7 cellular contexts compared by ENCODE assay signal in the genomic region with DNA sequence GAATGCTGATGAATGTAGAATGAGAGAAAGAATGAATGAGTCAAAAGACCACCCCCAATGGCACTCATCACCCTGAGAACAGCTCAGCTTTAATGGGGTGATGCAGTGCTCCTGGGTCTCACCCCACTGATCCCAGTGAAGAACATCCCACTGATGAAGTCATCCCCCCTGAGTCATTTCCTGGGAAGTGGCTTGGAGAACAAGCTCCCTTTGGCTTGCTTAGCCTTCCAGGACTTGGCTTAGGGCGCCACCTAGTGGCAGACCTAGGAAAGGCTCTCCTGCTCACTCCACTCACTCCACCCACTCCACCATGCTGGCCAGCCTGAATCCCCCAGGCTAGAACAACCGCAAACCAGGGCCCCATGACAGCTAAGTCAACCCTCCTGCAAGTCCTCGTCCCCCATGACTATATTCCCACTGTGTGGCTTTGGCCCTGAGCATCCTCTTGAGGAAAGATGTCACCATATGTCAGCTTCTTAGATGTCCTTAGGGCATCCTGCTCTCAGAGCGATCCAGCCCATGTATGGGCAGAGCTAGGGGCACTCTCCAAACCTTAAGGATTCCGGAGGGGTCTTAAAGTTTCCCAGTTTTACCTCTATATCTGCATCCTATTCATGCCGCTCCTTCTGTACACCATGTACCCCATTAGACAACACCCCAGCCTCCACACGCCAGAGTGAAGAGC. TPM values are rescaled to one million over a fixed set of nuclear protein-coding genes. Genes with fewer than 3 reads are reported as not detected.
DNase-seq lines count a peak whose midpoint lies in the region; TF ChIP-seq lines count a peak whose summit lies in the region.

No MANE protein-coding gene starts in this region.

- 0 out of 2 replicates have a peak, but pooled peaks cover 5% of the 10 kb centered on the region for H3F3A ChIP-seq in Loucy (ENCODE audit: low read depth)
- no peaks in the 10 kb centered on the region for H3F3A ChIP-seq in neural progenitor cell (ENCODE audit: low read depth)

- no peak overlapping the region for H3K4me3 ChIP-seq in Loucy (ENCODE audit: low read length, poor library complexity, severe bottlenecking)
- H3K4me3 ChIP-seq in fibroblast of pulmonary artery (replicated peaks; ENCODE audit: low read depth, low read length) = no peak overlapping the region
- no peak overlapping the region for H3K4me3 ChIP-seq in neural progenitor cell
- H3K4me3 ChIP-seq in stomach = no peak overlapping the region

- peak overlapping the region; percentile 22 for H3K4me3 Mint-ChIP-seq in neural progenitor cell

- H3K27ac Mint-ChIP-seq in neural progenitor cell = no peak overlapping the region

- H3K4me1 ChIP-seq in Loucy (ENCODE audit: insufficient read depth, low read length, poor library complexity, severe bottlenecking) = peaks cover 60% of the 10 kb centered on the region
- no peaks in the 10 kb centered on the region for H3K4me1 ChIP-seq in neural progenitor cell
- H3K4me1 ChIP-seq in stomach = peaks cover 0 to 13% (median 6%) of the 10 kb centered on the region in 4 donors

- no peaks in the 10 kb centered on the region for H3K36me3 ChIP-seq in Loucy (ENCODE audit: insufficient read depth, low read length)
- H3K36me3 ChIP-seq in neural progenitor cell = no peaks in the 10 kb centered on the region
- H3K36me3 ChIP-seq in stomach = no peaks in the 10 kb centered on the region

- no peaks in the 10 kb centered on the region for H3K4me1 Mint-ChIP-seq in neural progenitor cell

- peaks cover 6% of the 10 kb centered on the region for H3K27me3 Mint-ChIP-seq in neural progenitor cell (ENCODE audit: insufficient read depth, low read depth)

- H2AFZ ChIP-seq in Loucy (ENCODE audit: low read length) = 0 out of 2 replicates have a peak overlapping the region, but pooled peaks have one; percentile 28
- H2AFZ ChIP-seq in neural progenitor cell (replicated peaks) = no peak overlapping the region

- TF ChIP-seq POLR2A in stomach (IDR thresholded peaks at IDR 0.05) = no peak

- H3K9ac ChIP-seq in Loucy (ENCODE audit: low read depth, low read length, poor library complexity, severe bottlenecking) = no peak overlapping the region
- no peak overlapping the region for H3K9ac ChIP-seq in neural progenitor cell

- H4K20me1 ChIP-seq in Loucy (ENCODE audit: insufficient read depth, low read length, poor library complexity, severe bottlenecking) (no peaks in the 10 kb centered on the region), neural progenitor cell (ENCODE audit: low read depth) (no peaks in the 10 kb centered on the region)

- H3K9me2 ChIP-seq in Loucy (replicated peaks; ENCODE audit: low read depth, low read length) = no peaks in the 10 kb centered on the region

- TF ChIP-seq EP300 in stomach (IDR thresholded peaks at IDR 0.05) = no peak

- no peaks in the 10 kb centered on the region for H3K27me3 ChIP-seq in Loucy (ENCODE audit: insufficient read depth, low read length, poor library complexity, severe bottlenecking)
- H3K27me3 ChIP-seq in neural progenitor cell = no peaks in the 10 kb centered on the region
- peaks cover 0 to 24% (median 0%) of the 10 kb centered on the region in 3 donors for H3K27me3 ChIP-seq in stomach

- H3K79me2 ChIP-seq in Loucy (ENCODE audit: insufficient read depth, low read length) (no peaks in the 10 kb centered on the region), neural progenitor cell (ENCODE audit: low read depth) (no peaks in the 10 kb centered on the region)

- intact Hi-C loops in stomach (cut with DNase I; ENCODE audit: low total_unique reads) = loop anchor here (5.0 to 10.0 kb wide), 2 partner anchors 100 to 108 kb away; no protein-coding TSS in a partner anchor

- H3K27ac ChIP-seq in neural progenitor cell (no peak overlapping the region), stomach (no peak overlapping the region)

- H3K4me2 ChIP-seq in Loucy (ENCODE audit: low read depth, low read length, poor library complexity, severe bottlenecking) (no peak overlapping the region), neural progenitor cell (no peak overlapping the region)

- 42 to 48% (median 43%) methylated on average over 7 of the region's 7 CpGs for WGBS in stomach, 5 donors

- in situ Hi-C loops in GM13977 (cut with MboI; ENCODE audit: low pct_unique_long_range_greater_than_20kb, low sequenced_read_pairs, unreplicated experiment) = loop anchor here (5.0 to 10.0 kb wide), 2 partner anchors 92 to 110 kb away; no protein-coding TSS in a partner anchor

- DNase-seq in GM13977 (ENCODE audit: low spot score) (peak; percentile 71), RKO (ENCODE audit: low spot score) (peak; percentile 98), activated T-helper 1 cell treated with Interleukin-2 at 50 U/mL for 16 hours (ENCODE audit: low read depth) (peak; percentile 72), fibroblast of pulmonary artery (ENCODE audit: low read depth) (peak; percentile 93), neural progenitor cell (ENCODE audit: low spot score) (peak; percentile 90), stomach (peak; percentile 90)

- H3K36me3 Mint-ChIP-seq in neural progenitor cell = no peaks in the 10 kb centered on the region

- H3K9me3 ChIP-seq in Loucy (ENCODE audit: insufficient read depth, low read depth, low read length) = no peaks in the 10 kb centered on the region
- H3K9me3 ChIP-seq in neural progenitor cell (ENCODE audit: low read depth) = no peaks in the 10 kb centered on the region
- H3K9me3 ChIP-seq in stomach = no peaks in the 10 kb centered on the region

- TF ChIP-seq CTCF in GM13977 (IDR thresholded peaks at IDR 0.05; ENCODE audit: extremely low read depth, insufficient read depth, missing control alignments) = peak; percentile 95
- peak; percentile 99 for TF ChIP-seq CTCF in Loucy (conservative IDR thresholded peaks at IDR 0.05; ENCODE audit: low read length)
- TF ChIP-seq CTCF in fibroblast of pulmonary artery (IDR thresholded peaks at IDR 0.05; ENCODE audit: low read length, missing control alignments) = peak; percentile 98
- TF ChIP-seq CTCF in neural progenitor cell (IDR thresholded peaks at IDR 0.05) = peak; percentile 96
- peak in 6 of 7 experiments; percentile 91 to 97 (median 94) for TF ChIP-seq CTCF in stomach (IDR thresholded peaks at IDR 0.05)

- peaks cover 5% of the 10 kb centered on the region for H3K9me3 Mint-ChIP-seq in neural progenitor cell

RNA-seq across cellular contexts. Expression of a gene that starts 17.8 kb away (rescaled TPM):
- total RNA-seq in neural progenitor cell (ENCODE audit: low replicate concordance) (0.22 TPM in 1 of 2 replicates, not detected in the other), stomach (1 to 10 TPM in 2 of 5 donors, under 1 TPM in 1, not detected in 2; 0.37 to 2.2 (median 1.2) TPM)
- 1 to 10 TPM in 1 of 3 donors, under 1 TPM in 1, not detected in 1; 0.19 to 3.8 TPM for polyA plus RNA-seq in stomach

RNA-seq across cellular contexts. Expression of a gene that starts 39.2 kb away (rescaled TPM):
- total RNA-seq in neural progenitor cell (ENCODE audit: low replicate concordance) = 0.12 TPM in 1 of 2 replicates, not detected in the other
- total RNA-seq in stomach = 100 to 1,000 TPM in 1 of 5 donors, 10 to 100 TPM in 3, 1 to 10 TPM in 1; 5.4 to 190 (median 18.7) TPM
- 1 to 10 TPM; 2.1 to 4.2 (median 3.2) TPM for polyA plus RNA-seq in stomach
